Comparison of ENCODE assay signal across 23 cellular contexts in the genomic region with DNA sequence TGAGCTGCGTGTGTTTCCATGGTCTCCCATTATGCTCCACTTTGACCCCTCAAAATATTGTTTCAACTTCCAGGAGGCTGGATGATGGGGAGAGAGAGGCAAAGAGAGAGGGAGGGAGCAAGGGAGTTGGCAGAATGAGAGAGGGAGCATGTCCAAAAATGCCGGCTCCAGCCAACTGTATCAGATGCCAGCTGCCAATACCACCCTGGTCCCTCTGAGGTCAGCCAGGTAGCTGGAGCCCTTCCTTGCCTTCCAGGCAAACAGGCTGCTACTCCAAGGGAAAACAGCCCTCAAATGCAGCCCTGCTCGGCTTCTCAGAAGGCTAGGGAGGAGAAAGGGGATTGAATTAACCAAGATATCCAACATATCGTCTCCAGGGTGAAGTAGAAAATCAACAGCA.
"Had no signal": no experiment of that assay in that cellular context is flagged by ENCODE, and none has a peak within 500 bp of the region (broad histone marks: within the 10 kb centered on the region; RNA-seq: fewer than 3 reads in every experiment).

No MANE protein-coding gene starts in this region.

- H3K27ac ChIP-seq: HL-60, KMS-11, RWPE1 had no signal

- H3K4me3 ChIP-seq: K562 had no signal

- DNase-seq: Kasumi-1, MM.1S, NCI-H1048, NCI-H1105, NCI-H1417, NCI-H1436 treated with DMSO at 0.1 percent for 48 hours, NCI-H1694, NCI-H187 treated with DMSO at 0.1 percent for 48 hours, NCI-H2029 treated with DMSO at 0.1 percent for 48 hours, NCI-H2171 treated with DMSO at 0.1 percent for 48 hours, NCI-H345, NCI-H446 treated with DMSO at 0.1 percent for 48 hours, NCI-H510A treated with DMSO at 0.1 percent for 48 hours, NCI-H526, NCI-H82, SHP77, SK-N-SH, SW 1271, T-cell had no signal

- H3K9me3 ChIP-seq: SK-N-SH had no signal
